13 cellular contexts compared by ENCODE assay signal in genomic region chr6:23027281-23027680, GRCh38.
DNase-seq lines count a peak whose midpoint lies in the region; ATAC-seq lines count a peak whose summit lies in the region.
"Had no signal": no experiment of that assay in that cellular context is flagged by ENCODE, and none has a peak within 500 bp of the region (broad histone marks: within the 10 kb centered on the region; RNA-seq: fewer than 3 reads in every experiment).

No MANE protein-coding gene starts in this region.

- peak; percentile 93 for DNase-seq in NCI-H1436 treated with DMSO at 0.1 percent for 48 hours (lab: John Stamatoyannopoulos, UW)
- peak; percentile 99 for DNase-seq in NCI-H748 (lab: John Stamatoyannopoulos, UW; ENCODE audit: unreplicated experiment)
- peak; percentile 82 for DNase-seq in foreskin melanocyte
- DNase-seq in putamen (ENCODE audit: low spot score), result peak; percentile 91
- no peak for DNase-seq in activated CD4-positive, alpha-beta T cell treated with anti-CD3 and anti-CD28 coated beads for 4 hours
- no peak for DNase-seq in NCI-H226
- DNase-seq: activated B cell treated with CpG ODN at 0.5 μM for 24 hours; activated T-cell treated with anti-CD3 and anti-CD28 coated beads, Interleukin-2, amount 50 U/mL, for 1 hour; adrenal gland; CD8-positive, alpha-beta memory T cell; upper lobe of left lung had no signal

- ATAC-seq in GM19351 (IDR thresholded peaks at IDR 0.05; ENCODE audit: unreplicated experiment), result no peak
- ATAC-seq in GM21515 (IDR thresholded peaks at IDR 0.05; ENCODE audit: unreplicated experiment), result no peak

Comparison
In these comparisons a context has a peak if more than half of its experiments do, and no peak if none do; other contexts are left out.
1. DNase-seq: peak in NCI-H1436 treated with DMSO at 0.1 percent for 48 hours (single experiment), NCI-H748 (single experiment), foreskin melanocyte (single experiment) and putamen (single experiment); none in activated CD4-positive, alpha-beta T cell treated with anti-CD3 and anti-CD28 coated beads for 4 hours (0 of 2) and NCI-H226 (single experiment).